In genomic region chr12:6946033-6946919, GRCh38 we compare ENCODE assay signal across 1 cellular context.
TF ChIP-seq lines count a peak whose summit lies in the region.

No MANE protein-coding gene starts in this region.

TF ChIP-seq in K562, 482 proteins besides CTCF, POLR2A, EP300 and RAD21 (continued from another document):
- TF ChIP-seq AFF1 (IDR thresholded peaks at IDR 0.05; ENCODE audit: low read depth in 1 of 2, partially characterized antibody in 2 of 2) = no peak
- no peak for TF ChIP-seq ZNF280A (IDR thresholded peaks at IDR 0.05; ENCODE audit: low read depth, partially characterized antibody)
- no peak for TF ChIP-seq MTF1 (CRISPR knock-in tag; IDR thresholded peaks at IDR 0.05; ENCODE audit: borderline replicate concordance)
- no peak for TF ChIP-seq PML (IDR thresholded peaks at IDR 0.05; ENCODE audit: low read length)
- no peak for TF ChIP-seq WHSC1 (IDR thresholded peaks at IDR 0.05; ENCODE audit: low read length)
- TF ChIP-seq HBP1 (CRISPR knock-in tag; IDR thresholded peaks at IDR 0.05) = no peak
- TF ChIP-seq SP1 (CRISPR knock-in tag; IDR thresholded peaks at IDR 0.05) = peak; percentile 69
- peak; percentile 58; the same call in 1 of the 2 replicates for TF ChIP-seq ZFX (CRISPR knock-in tag; IDR thresholded peaks at IDR 0.05)
- no peak for TF ChIP-seq ARID2 (IDR thresholded peaks at IDR 0.05)
- TF ChIP-seq TARDBP (IDR thresholded peaks at IDR 0.05) = no peak
- no peak for TF ChIP-seq BRCA1 (IDR thresholded peaks at IDR 0.05)
- no peak for TF ChIP-seq BRCA1 (CRISPR knock-in tag; IDR thresholded peaks at IDR 0.05)
- no peak for TF ChIP-seq BCLAF1 (IDR thresholded peaks at IDR 0.05; ENCODE audit: borderline replicate concordance in 1 of 2, control insufficient read depth in 1 of 2, low read depth in 2 of 2, low read length in 1 of 2)
- TF ChIP-seq HES1 (IDR thresholded peaks at IDR 0.05; ENCODE audit: low read depth) = no peak
- TF ChIP-seq NRF1 (conservative IDR thresholded peaks at IDR 0.05 in 1 of 2, IDR thresholded peaks at IDR 0.05 in 1 of 2) = peak; percentile 31 to 61; a peak in 3 of 4 replicates
- TF ChIP-seq SRSF1 (IDR thresholded peaks at IDR 0.05; ENCODE audit: low read depth, low read length) = no peak
- no peak for TF ChIP-seq MLX (CRISPR knock-in tag; conservative IDR thresholded peaks at IDR 0.05)
- TF ChIP-seq CEBPG (CRISPR knock-in tag; IDR thresholded peaks at IDR 0.05) = no peak
- TF ChIP-seq CEBPG (tag; conservative IDR thresholded peaks at IDR 0.05 in 1 of 2, IDR thresholded peaks at IDR 0.05 in 1 of 2) = no peak
- TF ChIP-seq BACH1 (tag; IDR thresholded peaks at IDR 0.05) = no peak
- TF ChIP-seq THAP12 (CRISPR knock-in tag; IDR thresholded peaks at IDR 0.05) = no peak
- no peak for TF ChIP-seq ZNF224 (CRISPR knock-in tag; IDR thresholded peaks at IDR 0.05)
- no peak for TF ChIP-seq HMBOX1 (IDR thresholded peaks at IDR 0.05)
- peak in 1 of 2 experiments; percentile 21; a peak in 1 of 4 replicates for TF ChIP-seq MNT (conservative IDR thresholded peaks at IDR 0.05)
- no peak for TF ChIP-seq DPF2 (IDR thresholded peaks at IDR 0.05)
- TF ChIP-seq IRF2 (CRISPR knock-in tag; IDR thresholded peaks at IDR 0.05) = no peak
- peak; percentile 40; the same call in 1 of the 2 replicates for TF ChIP-seq PHF8 (IDR thresholded peaks at IDR 0.05; ENCODE audit: borderline replicate concordance, low read length)
- TF ChIP-seq SAP30 (IDR thresholded peaks at IDR 0.05; ENCODE audit: borderline replicate concordance, insufficient read depth, low read depth, low read length, poor library complexity, severe bottlenecking) = peak; percentile 45
- no peak for TF ChIP-seq KLF16 (IDR thresholded peaks at IDR 0.05)
- no peak for TF ChIP-seq RUNX1 (IDR thresholded peaks at IDR 0.05; ENCODE audit: low read depth)
- no peak for TF ChIP-seq ILF3 (IDR thresholded peaks at IDR 0.05; ENCODE audit: borderline replicate concordance)
- TF ChIP-seq SPI1 (IDR thresholded peaks at IDR 0.05; ENCODE audit: borderline replicate concordance, low read depth, low read length) = peak; percentile 75
- no peak for TF ChIP-seq SIRT6 (IDR thresholded peaks at IDR 0.05; ENCODE audit: low read depth, low read length)
